1 cellular context compared by ENCODE assay signal in genomic region chr6:149365197-149365596, GRCh38.
TF ChIP-seq lines count a peak whose summit lies in the region.

No MANE protein-coding gene starts in this region.

TF ChIP-seq in IMR-90, 13 proteins besides CTCF, POLR2A, EP300 and RAD21:
- TF ChIP-seq MXI1 (IDR thresholded peaks at IDR 0.05; ENCODE audit: borderline replicate concordance, low read depth, low read length) (no peak), MAZ (IDR thresholded peaks at IDR 0.05; ENCODE audit: borderline replicate concordance, low read depth, low read length) (no peak), BHLHE40 (IDR thresholded peaks at IDR 0.05; ENCODE audit: low read depth, low read length) (no peak), NFE2L2 (IDR thresholded peaks at IDR 0.05; ENCODE audit: low read depth, low read length) (no peak)
TF ChIP-seq in IMR-90: peak in this region for 0.
